Comparison of ENCODE assay signal across 10 cellular contexts in genomic region chr9:76255781-76256455, GRCh38.
A peak's percentile ranks its signal among the peaks of the same experiment; 100 is the strongest.
DNase-seq lines count a peak whose midpoint lies in the region; FAIRE-seq and TF ChIP-seq lines count a peak whose summit lies in the region.
"Had no signal": no experiment of that assay in that cellular context is flagged by ENCODE, and none has a peak within 500 bp of the region (broad histone marks: within the 10 kb centered on the region; RNA-seq: fewer than 3 reads in every experiment).

No MANE protein-coding gene starts in this region.

- DNase-seq in CD1c-positive myeloid dendritic cell (ENCODE audit: extremely low spot score) = peak; percentile 18
- no peak for DNase-seq in SK-N-MC (ENCODE audit: low read depth, low spot score)
- DNase-seq in foreskin fibroblast = peak; percentile 87 to 94
- peak; percentile 61 for DNase-seq in pulmonary artery endothelial cell (ENCODE audit: low read depth, low spot score)
- DNase-seq in HTR-8/SVneo (ENCODE audit: insufficient read length, low spot score) = no peak
- DNase-seq in C1 segment of cervical spinal cord (lab: John Stamatoyannopoulos, UW) = no peak
- DNase-seq in NCI-H128 (lab: John Stamatoyannopoulos, UW; ENCODE audit: unreplicated experiment) = no peak
- no peak for DNase-seq in NK-92 (lab: John Stamatoyannopoulos, UW; ENCODE audit: unreplicated experiment)

- no peak overlapping the region for H3K27ac ChIP-seq in SK-N-MC
- H3K27ac ChIP-seq: neutrophil had no signal

- H3K4me3 ChIP-seq in SK-N-MC (peak overlapping the region; percentile 8; the same call in 1 of the 2 replicates), foreskin fibroblast (ENCODE audit: low read depth in 1 of 2, low read length in 2 of 2) (peak overlapping the region; percentile 15 to 32)

- H3K9me3 ChIP-seq in SK-N-MC (ENCODE audit: low read depth, low read length) = no peaks in the 10 kb centered on the region
- H3K9me3 ChIP-seq: neutrophil had no signal

- no peak for FAIRE-seq in HTR-8/SVneo (lab: Jason Lieb, UNC)
- FAIRE-seq: G401.6 had no signal

- no peaks in the 10 kb centered on the region for H3K36me3 ChIP-seq in SK-N-MC (ENCODE audit: insufficient read depth, low read length)
- H3K36me3 ChIP-seq: neutrophil had no signal

- H3K9ac ChIP-seq in SK-N-MC (ENCODE audit: insufficient read length) = no peak overlapping the region

- TF ChIP-seq CTCF in foreskin fibroblast (IDR thresholded peaks at IDR 0.05; ENCODE audit: low read depth, low read length) = no peak

Comparison
In these comparisons a context has a peak if more than half of its experiments do, and no peak if none do; other contexts are left out.
1. DNase-seq: peak in CD1c-positive myeloid dendritic cell (single experiment), foreskin fibroblast (2 of 2) and pulmonary artery endothelial cell (single experiment); none in SK-N-MC (single experiment), HTR-8/SVneo (single experiment), C1 segment of cervical spinal cord (0 of 14), NCI-H128 (single experiment) and NK-92 (single experiment).